Comparison of ENCODE assay signal across 19 cellular contexts in the genomic region with DNA sequence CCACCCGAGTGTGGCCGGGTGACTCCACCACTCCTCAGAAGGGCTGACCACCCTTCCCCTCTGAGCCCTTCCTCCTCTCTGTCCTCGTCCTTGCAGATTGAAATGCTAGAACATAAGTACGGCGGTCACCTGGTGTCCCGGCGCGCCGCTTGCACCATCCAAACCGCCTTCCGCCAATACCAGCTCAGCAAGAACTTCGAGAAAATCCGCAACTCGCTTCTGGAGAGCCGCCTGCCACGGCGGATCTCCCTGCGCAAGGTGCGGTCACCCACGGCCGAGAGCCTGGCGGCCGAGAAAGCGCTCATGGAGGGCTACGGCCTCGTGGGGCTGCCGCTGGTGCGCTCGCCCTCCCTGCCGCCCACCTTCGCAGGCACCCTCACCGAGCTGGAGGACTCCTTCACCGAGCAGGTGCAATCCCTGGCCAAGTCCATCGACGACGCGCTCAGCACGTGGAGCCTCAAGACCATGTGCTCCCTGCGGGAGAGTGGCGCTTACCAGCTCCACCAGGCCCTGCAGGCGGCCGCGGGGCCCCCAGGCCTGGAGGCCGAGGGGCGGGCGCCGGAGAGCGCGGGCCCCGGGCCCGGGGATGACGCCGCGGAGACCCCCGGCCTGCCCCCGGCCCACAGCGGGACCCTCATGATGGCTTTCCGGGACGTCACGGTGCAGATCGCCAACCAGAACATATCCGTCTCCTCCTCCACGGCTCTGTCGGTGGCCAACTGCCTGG.
DNase-seq lines count a peak whose midpoint lies in the region; ATAC-seq and TF ChIP-seq lines count a peak whose summit lies in the region.
"Had no signal": no experiment of that assay in that cellular context is flagged by ENCODE, and none has a peak within 500 bp of the region (broad histone marks: within the 10 kb centered on the region; RNA-seq: fewer than 3 reads in every experiment).

No MANE protein-coding gene starts in this region.

- peaks cover 12 to 18% of the 10 kb centered on the region in 2 donors for H3K4me1 Mint-ChIP-seq in natural killer cell
- H3K4me1 Mint-ChIP-seq: stimulated activated memory B cell treated with anti-CD40 and anti-IgM and Interleukin-4, amounts not matched to agents 10 μg/mL and 1 μg/mL and 100 μg/mL, for 72 hours had no signal

- H3K36me3 Mint-ChIP-seq in natural killer cell: no peaks in the 10 kb centered on the region
- H3K36me3 Mint-ChIP-seq: stimulated activated memory B cell treated with anti-CD40 and anti-IgM and Interleukin-4, amounts not matched to agents 10 μg/mL and 1 μg/mL and 100 μg/mL, for 72 hours had no signal

- no peaks in the 10 kb centered on the region for H3K9me3 ChIP-seq in upper lobe of right lung
- H3K9me3 ChIP-seq in effector memory CD4-positive, alpha-beta T cell (ENCODE audit: control insufficient read depth, low read length): no peaks in the 10 kb centered on the region
- H3K9me3 ChIP-seq: adrenal gland, right lobe of liver had no signal

- H3K27me3 ChIP-seq in upper lobe of right lung: peaks cover 15% of the 10 kb centered on the region
- peaks cover 9% of the 10 kb centered on the region for H3K27me3 ChIP-seq in effector memory CD4-positive, alpha-beta T cell (replicated peaks; ENCODE audit: control insufficient read depth, insufficient read depth, low read length, poor library complexity, severe bottlenecking)
- H3K27me3 ChIP-seq: cardiac muscle cell, right lobe of liver had no signal

- intact Hi-C loops in Right ventricle myocardium inferior (cut with DNase I): no loop called here
- intact Hi-C loops in Right ventricle myocardium superior (cut with DNase I): no loop called here
- intact Hi-C loops in natural killer cell (cut with micrococcal nuclease): no loop called here
- intact Hi-C loops in upper lobe of right lung (cut with DNase I): no loop called here

- H3K27ac Mint-ChIP-seq in natural killer cell: peak overlapping the region in 1 of 2 donors; percentile 72
- H3K27ac Mint-ChIP-seq: stimulated activated memory B cell treated with anti-CD40 and anti-IgM and Interleukin-4, amounts not matched to agents 10 μg/mL and 1 μg/mL and 100 μg/mL, for 72 hours had no signal

- ATAC-seq in Right ventricle myocardium inferior: no peak
- ATAC-seq in Right ventricle myocardium superior (ENCODE audit: poor library complexity): no peak
- no peak for ATAC-seq in natural killer cell
- no peak for ATAC-seq in upper lobe of right lung
- ATAC-seq: right lobe of liver; stimulated activated memory B cell treated with anti-CD40 and anti-IgM and Interleukin-4, amounts not matched to agents 10 μg/mL and 1 μg/mL and 100 μg/mL, for 72 hours had no signal

- peak overlapping the region; percentile 22 for H3K27ac ChIP-seq in angular gyrus (ENCODE audit: low read depth, low read length)
- H3K27ac ChIP-seq in upper lobe of right lung: no peak overlapping the region
- H3K27ac ChIP-seq in effector memory CD4-positive, alpha-beta T cell (ENCODE audit: insufficient read depth, low read length, poor library complexity, severe bottlenecking): no peak overlapping the region
- H3K27ac ChIP-seq: adrenal gland, C4-2B, cardiac muscle cell, right lobe of liver had no signal

- peak overlapping the region; percentile 40 for H3K4me3 ChIP-seq in upper lobe of right lung
- no peak overlapping the region for H3K4me3 ChIP-seq in effector memory CD4-positive, alpha-beta T cell (ENCODE audit: insufficient read depth, low read depth, low read length, poor library complexity, severe bottlenecking)
- H3K4me3 ChIP-seq: cardiac muscle cell, right lobe of liver had no signal

- no peaks in the 10 kb centered on the region for H3K9me3 Mint-ChIP-seq in natural killer cell
- H3K9me3 Mint-ChIP-seq: stimulated activated memory B cell treated with anti-CD40 and anti-IgM and Interleukin-4, amounts not matched to agents 10 μg/mL and 1 μg/mL and 100 μg/mL, for 72 hours had no signal

- peaks cover 7% of the 10 kb centered on the region for H3K4me1 ChIP-seq in upper lobe of right lung
- H3K4me1 ChIP-seq in effector memory CD4-positive, alpha-beta T cell (ENCODE audit: control insufficient read depth, insufficient read depth, low read length, poor library complexity, severe bottlenecking): no peaks in the 10 kb centered on the region
- H3K4me1 ChIP-seq: adrenal gland, right lobe of liver had no signal

- H3K4me3 Mint-ChIP-seq in natural killer cell: peak overlapping the region; percentile 89
- H3K4me3 Mint-ChIP-seq: stimulated activated memory B cell treated with anti-CD40 and anti-IgM and Interleukin-4, amounts not matched to agents 10 μg/mL and 1 μg/mL and 100 μg/mL, for 72 hours had no signal

- no peak for TF ChIP-seq CTCF in natural killer cell (IDR thresholded peaks at IDR 0.05)
- TF ChIP-seq CTCF in upper lobe of right lung (IDR thresholded peaks at IDR 0.05): no peak

- H3K36me3 ChIP-seq in upper lobe of right lung: no peaks in the 10 kb centered on the region
- H3K36me3 ChIP-seq in effector memory CD4-positive, alpha-beta T cell (ENCODE audit: control insufficient read depth, insufficient read depth, low read length): no peaks in the 10 kb centered on the region
- H3K36me3 ChIP-seq: adrenal gland, cardiac muscle cell, right lobe of liver had no signal

- DNase-seq in Right ventricle myocardium inferior (ENCODE audit: missing footprints) (peak; percentile 5), Right ventricle myocardium superior (no peak), natural killer cell (no peak), upper lobe of right lung (no peak), GOT3 (lab: John Stamatoyannopoulos, UW) (no peak), occipital lobe (lab: John Stamatoyannopoulos, UW) (no peak)
- DNase-seq in effector memory CD4-positive, alpha-beta T cell: no peak
- DNase-seq: activated CD4-positive, alpha-beta T cell treated with anti-CD3 and anti-CD28 coated beads, Interleukin-2, amount 50 U/mL, for 1 hour; foreskin melanocyte; GDM1; NCI-H1105 treated with DMSO at 0.1 percent for 48 hours; NCI-H524 treated with DMSO at 0.1 percent for 48 hours; right lobe of liver; SW 1271 had no signal

- H3K27me3 Mint-ChIP-seq in natural killer cell (ENCODE audit: low read depth in 2 of 2): peaks cover 0 to 10% of the 10 kb centered on the region in 2 donors
